Comparison of ENCODE assay signal across 11 cellular contexts in genomic region chr9:136614967-136615623, GRCh38. TPM values are rescaled to one million over a fixed set of nuclear protein-coding genes. Genes with fewer than 3 reads are reported as not detected.
DNase-seq lines count a peak whose midpoint lies in the region; ATAC-seq, FAIRE-seq and TF ChIP-seq lines count a peak whose summit lies in the region.
"Had no signal": no experiment of that assay in that cellular context is flagged by ENCODE, and none has a peak within 500 bp of the region (broad histone marks: within the 10 kb centered on the region; RNA-seq: fewer than 3 reads in every experiment).

No MANE protein-coding gene starts in this region.

- in situ Hi-C loops in ACHN (cut with HindIII; ENCODE audit: low pct_ligation_motif_present, low pct_unique_long_range_greater_than_20kb, low sequenced_read_pairs), result no loop called here

- no peak for TF ChIP-seq POLR2A in Peyer's patch (IDR thresholded peaks at IDR 0.05)

- TF ChIP-seq CTCF in Peyer's patch (IDR thresholded peaks at IDR 0.05), result peak in 3 of 6 experiments; percentile 23 to 37 (median 37)

- FAIRE-seq in G401.6 (lab: Jason Lieb, UNC), result peak; percentile 63

- DNase-seq in Peyer's patch (peak in 1 of 3 donors; percentile 67), left ventricle myocardium superior (no peak), NCI-H524 (lab: John Stamatoyannopoulos, UW) (no peak), ACHN (no peak), RPMI8226 (no peak)
- DNase-seq: anterior cingulate cortex, NCI-H1105, tibial artery had no signal

- H3K27me3 ChIP-seq in Peyer's patch (no peaks in the 10 kb centered on the region), skeletal muscle tissue (ENCODE audit: control insufficient read depth in 3 of 3, insufficient read depth in 3 of 3, low read length in 3 of 3) (peaks cover 0 to 5% (median 5%) of the 10 kb centered on the region in 3 donors)

- H3K36me3 ChIP-seq in Peyer's patch (no peaks in the 10 kb centered on the region), skeletal muscle tissue (ENCODE audit: control insufficient read depth in 3 of 3, insufficient read depth in 3 of 3, low read length in 3 of 3) (no peaks in the 10 kb centered on the region)
- H3K36me3 ChIP-seq: tibial artery had no signal

- intact Hi-C loops in left ventricle myocardium superior (cut with micrococcal nuclease), result no loop called here

- H3K9ac ChIP-seq in skeletal muscle tissue (ENCODE audit: low read depth in 1 of 3, low read length in 3 of 3), result no peak overlapping the region

- H3K27ac ChIP-seq in Peyer's patch, result peak overlapping the region in 3 of 4 donors; percentile 26 to 49 (median 32)
- peak overlapping the region; percentile 56 for H3K27ac ChIP-seq in skeletal muscle tissue (ENCODE audit: low read depth, low read length)
- H3K27ac ChIP-seq: tibial artery had no signal

- H3K9me3 ChIP-seq in Peyer's patch (no peaks in the 10 kb centered on the region), skeletal muscle tissue (ENCODE audit: control insufficient read depth in 3 of 3, low read length in 3 of 3) (no peaks in the 10 kb centered on the region)
- H3K9me3 ChIP-seq: tibial artery had no signal

- ATAC-seq in left ventricle myocardium superior, result peak; percentile 16
- ATAC-seq in GM19455 (IDR thresholded peaks at IDR 0.05; ENCODE audit: unreplicated experiment), result no peak

- no peak overlapping the region for H3K4me3 ChIP-seq in Peyer's patch
- no peak overlapping the region for H3K4me3 ChIP-seq in skeletal muscle tissue (ENCODE audit: low read length in 3 of 3)
- H3K4me3 ChIP-seq: tibial artery had no signal

- H3K4me1 ChIP-seq in Peyer's patch (peaks cover 0 to 45% (median 21%) of the 10 kb centered on the region in 4 donors), skeletal muscle tissue (ENCODE audit: control insufficient read depth in 3 of 3, insufficient read depth in 3 of 3, low read length in 3 of 3) (peaks cover 5 to 12% (median 9%) of the 10 kb centered on the region in 3 donors)
- H3K4me1 ChIP-seq: tibial artery had no signal

RNA-seq across cellular contexts. Expression of gene EGFL7, which starts 47.6 kb away (rescaled TPM):
- total RNA-seq in Peyer's patch (10 to 100 TPM; 21.5 to 77.6 (median 46.0) TPM), left ventricle myocardium superior (63.8 TPM), skeletal muscle tissue (51.7 TPM)
